In genomic region chr20:38173237-38174156, GRCh38 we compare ENCODE assay signal across 9 cellular contexts. TPM values are rescaled to one million over a fixed set of nuclear protein-coding genes. Genes with fewer than 3 reads are reported as not detected.
DNase-seq lines count a peak whose midpoint lies in the region; ATAC-seq and TF ChIP-seq lines count a peak whose summit lies in the region.
"Had no signal": no experiment of that assay in that cellular context is flagged by ENCODE, and none has a peak within 500 bp of the region (broad histone marks: within the 10 kb centered on the region; RNA-seq: fewer than 3 reads in every experiment).

No MANE protein-coding gene starts in this region.

- no peak overlapping the region for H3K4me3 ChIP-seq in left ventricle myocardium inferior
- no peak overlapping the region for H3K4me3 ChIP-seq in thoracic aorta
- H3K4me3 ChIP-seq in H7 (ENCODE audit: insufficient read depth, low read depth, low read length) = no peak overlapping the region

- no peak for TF ChIP-seq CTCF in left ventricle myocardium inferior (IDR thresholded peaks at IDR 0.05; ENCODE audit: borderline replicate concordance)
- TF ChIP-seq CTCF in thoracic aorta (IDR thresholded peaks at IDR 0.05) = no peak

- H3K27me3 ChIP-seq in left ventricle myocardium inferior (ENCODE audit: low read depth) (no peaks in the 10 kb centered on the region), thoracic aorta (replicated peaks; ENCODE audit: insufficient read depth) (no peaks in the 10 kb centered on the region), H7 (ENCODE audit: control insufficient read depth, insufficient read depth, low read length) (no peaks in the 10 kb centered on the region)

- peak; percentile 44 for DNase-seq in DMS53 (lab: John Stamatoyannopoulos, UW)
- DNase-seq in DMS53 treated with DMSO at 0.1 percent for 48 hours (lab: John Stamatoyannopoulos, UW; ENCODE audit: unreplicated experiment) = no peak
- peak; percentile 50 for DNase-seq in T1000 (lab: John Stamatoyannopoulos, UW)
- DNase-seq in left ventricle myocardium inferior = peak; percentile 46
- peak; percentile 71 for DNase-seq in thoracic aorta (ENCODE audit: low spot score)
- no peak for DNase-seq in NOMO-1 (lab: John Stamatoyannopoulos, UW; ENCODE audit: unreplicated experiment in 2 of 2)
- no peak for DNase-seq in H7

- H3K27ac ChIP-seq in left ventricle myocardium inferior (replicated peaks) (no peak overlapping the region), thoracic aorta (no peak overlapping the region)
- H3K27ac ChIP-seq: 22Rv1 had no signal

- H3K9me3 ChIP-seq in left ventricle myocardium inferior (replicated peaks) (no peaks in the 10 kb centered on the region), thoracic aorta (no peaks in the 10 kb centered on the region)

- intact Hi-C loops in left ventricle myocardium inferior (cut with micrococcal nuclease) = no loop called here

- H3K36me3 ChIP-seq in left ventricle myocardium inferior (no peaks in the 10 kb centered on the region), thoracic aorta (no peaks in the 10 kb centered on the region), H7 (replicated peaks; ENCODE audit: control insufficient read depth, insufficient read depth, low read length) (no peaks in the 10 kb centered on the region)

- H3K4me1 ChIP-seq in left ventricle myocardium inferior (peaks cover 16% of the 10 kb centered on the region), thoracic aorta (ENCODE audit: control insufficient read depth in 1 of 2, low read depth in 2 of 2) (peaks cover 9 to 50% of the 10 kb centered on the region in 2 donors)

- ATAC-seq in thoracic aorta (ENCODE audit: insufficient number of reproducible peaks, low FRiP score, low read depth) (peak; percentile 40), GM18498 (IDR thresholded peaks at IDR 0.05; ENCODE audit: unreplicated experiment) (no peak)

RNA-seq across cellular contexts. Expression of gene TGM2, which starts 8.4 kb away (rescaled TPM):
- total RNA-seq in left ventricle myocardium inferior (846 TPM), thoracic aorta (100 to 1,000 TPM; 371 to 755 TPM)
- total RNA-seq in H7 (2014; rRNA removed; shearing (Covaris generic)) = 0.83 and 1.1 TPM in 2 replicates

Comparison
In these comparisons a context has a peak if more than half of its experiments do, and no peak if none do; other contexts are left out.
1. DNase-seq: peak in DMS53 (single experiment), T1000 (single experiment), left ventricle myocardium inferior (single experiment) and thoracic aorta (single experiment); none in DMS53 treated with DMSO at 0.1 percent for 48 hours (single experiment), NOMO-1 (0 of 2) and H7 (single experiment).
2. RNA of gene TGM2, which starts 8.4 kb away (total RNA-seq): 846 TPM in left ventricle myocardium inferior (single experiment) and 371 to 755 TPM in thoracic aorta; 0.83 to 1.1 TPM in H7; every median in the first group is over 100 times any median in the second.